ENCODE assay signal across 11 cellular contexts in the genomic region with DNA sequence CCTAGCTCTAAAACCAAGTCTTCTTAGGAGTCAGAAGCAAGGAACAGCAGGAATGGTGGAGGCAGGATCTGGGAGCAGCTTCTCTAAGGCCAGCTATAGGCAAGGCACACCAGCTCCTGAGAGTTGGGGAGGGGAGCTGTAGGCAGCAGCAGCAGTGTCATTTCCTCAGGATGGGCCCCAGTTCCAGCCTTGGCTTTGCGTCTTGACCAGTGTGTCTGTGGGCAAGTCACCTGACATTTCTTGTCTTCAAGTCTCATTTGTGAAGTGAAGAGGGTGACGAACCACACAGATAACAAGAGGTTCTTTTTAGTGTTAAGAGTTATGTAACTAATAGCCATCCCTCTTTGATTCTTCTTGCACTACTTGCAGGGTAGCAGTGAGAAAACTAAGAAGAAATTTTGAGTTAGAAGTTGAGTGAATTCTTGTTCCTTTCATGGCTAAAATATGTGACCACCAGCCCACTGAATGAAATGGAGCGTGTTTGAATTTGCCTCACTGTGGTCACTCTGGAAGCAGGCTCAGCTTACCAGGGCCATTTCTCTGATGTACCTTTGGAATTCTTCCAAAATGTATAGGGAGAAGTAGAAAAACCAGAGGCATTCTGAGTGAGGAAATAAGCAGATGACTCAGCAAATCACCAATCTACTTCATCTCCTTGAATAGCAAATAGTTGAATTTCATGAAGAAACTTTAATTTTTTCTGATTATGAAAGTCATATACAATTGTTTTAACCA.
A peak's percentile ranks its signal among the peaks of the same experiment; 100 is the strongest.
DNase-seq lines count a peak whose midpoint lies in the region; ATAC-seq and TF ChIP-seq lines count a peak whose summit lies in the region.
"Had no signal": no experiment of that assay in that cellular context is flagged by ENCODE, and none has a peak within 500 bp of the region (broad histone marks: within the 10 kb centered on the region; RNA-seq: fewer than 3 reads in every experiment).

No MANE protein-coding gene starts in this region.

- ATAC-seq in SK-N-SH treated with all-trans-retinoic acid at 6 μM for 48 hours, result peak; percentile 56
- no peak for ATAC-seq in stimulated activated effector memory CD8-positive, alpha-beta T cell treated with anti-CD3 and anti-CD28 coated beads, Interleukin-12 subunit alpha, Interleukin-12 subunit beta, amount 100 ng/mL, for 72 hours

- no peaks in the 10 kb centered on the region for H3K36me3 Mint-ChIP-seq in stimulated activated effector memory CD8-positive, alpha-beta T cell treated with anti-CD3 and anti-CD28 coated beads, Interleukin-12 subunit alpha, Interleukin-12 subunit beta, amount 100 ng/mL, for 72 hours

- DNase-seq in DMS 273 (lab: John Stamatoyannopoulos, UW; ENCODE audit: unreplicated experiment) (peak; percentile 8), DMS 273 treated with DMSO at 0.1 percent for 48 hours (lab: John Stamatoyannopoulos, UW) (no peak), fibroblast of peridontal ligament (ENCODE audit: extremely low read depth) (peak; percentile 86)
- DNase-seq in stimulated activated effector memory CD8-positive, alpha-beta T cell treated with anti-CD3 and anti-CD28 coated beads, Interleukin-12 subunit alpha, Interleukin-12 subunit beta, amount 100 ng/mL, for 72 hours (ENCODE audit: low spot score in 2 of 2), result no peak
- DNase-seq in activated CD4-positive, alpha-beta T cell treated with anti-CD3 and anti-CD28 coated beads, Interleukin-2, amount 50 U/mL, for 1 hour, result no peak
- no peak for DNase-seq in activated T-cell treated with anti-CD3 and anti-CD28 coated beads, Interleukin-2, amount 50 U/mL, for 48 hours
- no peak for DNase-seq in activated CD4-positive, CD25-positive, alpha-beta regulatory T cell (lab: John Stamatoyannopoulos, UW)
- DNase-seq: NK-92 treated with Interleukin-12 subunit alpha and Interleukin-12 subunit beta, amount 100 ng/mL, for 24 hours; right lobe of liver had no signal

- no peak overlapping the region for H3K4me3 Mint-ChIP-seq in stimulated activated effector memory CD8-positive, alpha-beta T cell treated with anti-CD3 and anti-CD28 coated beads, Interleukin-12 subunit alpha, Interleukin-12 subunit beta, amount 100 ng/mL, for 72 hours
- H3K4me3 Mint-ChIP-seq: stimulated activated naive CD8-positive, alpha-beta T cell treated with anti-CD3 and anti-CD28 coated beads, Interleukin-15, Interleukin-2, amounts not matched to agents 100 ng/mL and 50 ng/mL, for 24 hours had no signal

- H3K9me3 Mint-ChIP-seq in stimulated activated effector memory CD8-positive, alpha-beta T cell treated with anti-CD3 and anti-CD28 coated beads, Interleukin-12 subunit alpha, Interleukin-12 subunit beta, amount 100 ng/mL, for 72 hours, result no peaks in the 10 kb centered on the region
- H3K9me3 Mint-ChIP-seq: stimulated activated naive CD8-positive, alpha-beta T cell treated with anti-CD3 and anti-CD28 coated beads, Interleukin-15, Interleukin-2, amounts not matched to agents 100 ng/mL and 50 ng/mL, for 24 hours had no signal

- H3K27ac Mint-ChIP-seq in stimulated activated effector memory CD8-positive, alpha-beta T cell treated with anti-CD3 and anti-CD28 coated beads, Interleukin-12 subunit alpha, Interleukin-12 subunit beta, amount 100 ng/mL, for 72 hours, result peak overlapping the region; percentile 48
- H3K27ac Mint-ChIP-seq: stimulated activated naive CD8-positive, alpha-beta T cell treated with anti-CD3 and anti-CD28 coated beads, Interleukin-15, Interleukin-2, amounts not matched to agents 100 ng/mL and 50 ng/mL, for 24 hours had no signal

- H3K4me1 Mint-ChIP-seq in stimulated activated effector memory CD8-positive, alpha-beta T cell treated with anti-CD3 and anti-CD28 coated beads, Interleukin-12 subunit alpha, Interleukin-12 subunit beta, amount 100 ng/mL, for 72 hours, result peaks cover 5% of the 10 kb centered on the region

TF ChIP-seq in SK-N-SH treated with all-trans-retinoic acid at 6 μM for 48 hours, 23 proteins besides CTCF, POLR2A, EP300 and RAD21:
- no peak for TF ChIP-seq BACH2 (CRISPR knock-in tag; IDR thresholded peaks at IDR 0.05; ENCODE audit: borderline replicate concordance)
- no peak for TF ChIP-seq PPARA (CRISPR knock-in tag; IDR thresholded peaks at IDR 0.05; ENCODE audit: borderline replicate concordance)
- no peak for TF ChIP-seq ZNF565 (CRISPR knock-in tag; conservative IDR thresholded peaks at IDR 0.05; ENCODE audit: low read depth)
- TF ChIP-seq, protein P1, sequence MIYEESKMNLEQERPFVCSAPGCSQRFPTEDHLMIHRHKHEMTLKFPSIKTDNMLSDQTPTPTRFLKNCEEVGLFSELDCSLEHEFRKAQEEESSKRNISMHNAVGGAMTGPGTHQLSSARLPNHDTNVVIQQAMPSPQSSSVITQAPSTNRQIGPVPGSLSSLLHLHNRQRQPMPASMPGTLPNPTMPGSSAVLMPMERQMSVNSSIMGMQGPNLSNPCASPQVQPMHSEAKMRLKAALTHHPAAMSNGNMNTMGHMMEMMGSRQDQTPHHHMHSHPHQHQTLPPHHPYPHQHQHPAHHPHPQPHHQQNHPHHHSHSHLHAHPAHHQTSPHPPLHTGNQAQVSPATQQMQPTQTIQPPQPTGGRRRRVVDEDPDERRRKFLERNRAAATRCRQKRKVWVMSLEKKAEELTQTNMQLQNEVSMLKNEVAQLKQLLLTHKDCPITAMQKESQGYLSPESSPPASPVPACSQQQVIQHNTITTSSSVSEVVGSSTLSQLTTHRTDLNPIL (CRISPR knock-in tag; IDR thresholded peaks at IDR 0.05; ENCODE audit: low read depth), result no peak
- no peak for TF ChIP-seq GLIS3 (CRISPR knock-in tag; IDR thresholded peaks at IDR 0.05)
- TF ChIP-seq ZNF70 (CRISPR knock-in tag; IDR thresholded peaks at IDR 0.05), result no peak
- TF ChIP-seq CSDC2 (CRISPR knock-in tag; IDR thresholded peaks at IDR 0.05), result no peak
- TF ChIP-seq, protein P2, sequence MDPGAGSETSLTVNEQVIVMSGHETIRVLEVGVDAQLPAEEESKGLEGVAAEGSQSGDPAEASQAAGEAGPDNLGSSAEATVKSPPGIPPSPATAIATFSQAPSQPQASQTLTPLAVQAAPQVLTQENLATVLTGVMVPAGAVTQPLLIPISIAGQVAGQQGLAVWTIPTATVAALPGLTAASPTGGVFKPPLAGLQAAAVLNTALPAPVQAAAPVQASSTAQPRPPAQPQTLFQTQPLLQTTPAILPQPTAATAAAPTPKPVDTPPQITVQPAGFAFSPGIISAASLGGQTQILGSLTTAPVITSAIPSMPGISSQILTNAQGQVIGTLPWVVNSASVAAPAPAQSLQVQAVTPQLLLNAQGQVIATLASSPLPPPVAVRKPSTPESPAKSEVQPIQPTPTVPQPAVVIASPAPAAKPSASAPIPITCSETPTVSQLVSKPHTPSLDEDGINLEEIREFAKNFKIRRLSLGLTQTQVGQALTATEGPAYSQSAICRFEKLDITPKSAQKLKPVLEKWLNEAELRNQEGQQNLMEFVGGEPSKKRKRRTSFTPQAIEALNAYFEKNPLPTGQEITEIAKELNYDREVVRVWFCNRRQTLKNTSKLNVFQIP (CRISPR knock-in tag; IDR thresholded peaks at IDR 0.05; ENCODE audit: borderline replicate concordance, low read depth), result no peak
- TF ChIP-seq TCF4 (CRISPR knock-in tag; IDR thresholded peaks at IDR 0.05; ENCODE audit: borderline replicate concordance), result no peak
- no peak for TF ChIP-seq ZNF8 (CRISPR knock-in tag; IDR thresholded peaks at IDR 0.05)
TF ChIP-seq in SK-N-SH treated with all-trans-retinoic acid at 6 μM for 48 hours: peak in this region for 0.

Comparison
In these comparisons a context has a peak if more than half of its experiments do, and no peak if none do; other contexts are left out.
1. DNase-seq: peak in DMS 273 (single experiment) and fibroblast of peridontal ligament (single experiment); none in DMS 273 treated with DMSO at 0.1 percent for 48 hours (single experiment), stimulated activated effector memory CD8-positive, alpha-beta T cell treated with anti-CD3 and anti-CD28 coated beads, Interleukin-12 subunit alpha, Interleukin-12 subunit beta, amount 100 ng/mL, for 72 hours (0 of 2), activated CD4-positive, alpha-beta T cell treated with anti-CD3 and anti-CD28 coated beads, Interleukin-2, amount 50 U/mL, for 1 hour (single experiment), activated T-cell treated with anti-CD3 and anti-CD28 coated beads, Interleukin-2, amount 50 U/mL, for 48 hours (0 of 2) and activated CD4-positive, CD25-positive, alpha-beta regulatory T cell (0 of 4).